ENCODE assay signal across 15 cellular contexts in the genomic region with DNA sequence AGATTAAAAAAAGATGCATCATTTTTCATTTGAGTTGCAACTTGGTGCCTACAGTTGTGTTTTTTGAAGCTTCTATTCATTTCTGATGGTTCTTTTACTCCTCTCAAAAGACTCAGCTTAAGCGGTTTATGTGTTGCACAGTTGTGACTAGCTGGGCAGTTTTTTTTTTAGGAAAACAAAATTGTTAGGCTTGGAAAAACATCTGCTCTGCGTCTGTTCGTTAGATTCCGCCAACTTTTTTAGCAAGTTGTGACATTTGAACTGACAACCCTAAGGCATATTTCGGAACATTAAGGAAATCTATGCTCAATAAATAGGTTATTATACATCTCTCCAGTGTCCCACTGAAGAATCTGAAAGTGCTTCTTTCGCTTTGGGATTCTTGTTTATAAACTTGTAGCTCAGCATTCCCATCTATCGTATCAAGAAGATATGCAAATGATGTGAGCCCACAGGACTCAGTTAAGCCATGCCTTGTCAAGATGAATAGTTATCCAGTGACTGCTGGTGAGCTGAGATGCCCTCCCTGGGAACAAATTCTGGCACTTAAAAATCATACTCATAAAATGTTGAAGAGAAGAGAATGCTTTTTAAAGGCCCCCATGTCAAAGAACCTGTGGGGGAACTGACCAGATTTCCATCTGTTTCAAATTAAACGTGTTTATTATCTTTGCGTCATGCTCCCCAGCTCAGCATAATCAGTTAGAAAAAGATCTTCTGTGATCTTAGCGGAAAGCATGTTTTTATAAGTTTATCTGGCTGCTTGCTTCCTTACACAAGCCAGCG.
DNase-seq lines count a peak whose midpoint lies in the region; FAIRE-seq and TF ChIP-seq lines count a peak whose summit lies in the region.
"Had no signal": no experiment of that assay in that cellular context is flagged by ENCODE, and none has a peak within 500 bp of the region (broad histone marks: within the 10 kb centered on the region; RNA-seq: fewer than 3 reads in every experiment).

No MANE protein-coding gene starts in this region.

- peak; percentile 37 for DNase-seq in AG20443 (ENCODE audit: low spot score)
- DNase-seq in SK-N-SH, result peak; percentile 40
- DNase-seq in foreskin melanocyte, result peak; percentile 7
- DNase-seq in H54 (ENCODE audit: insufficient read length, low spot score), result no peak
- no peak for DNase-seq in GM13977 (ENCODE audit: low spot score)
- DNase-seq in GM13976 (ENCODE audit: low spot score), result no peak
- DNase-seq in nephron progenitor cell, result no peak
- DNase-seq: CD4-positive, alpha-beta T cell; GF-D8; NCI-H2029 treated with DMSO at 0.1 percent for 48 hours; stimulated activated CD4-positive, alpha-beta T cell treated with anti-CD3 and anti-CD28 coated beads, Interleukin-4, amount 100 ng/mL, for 1 hour; WERI-Rb-1 had no signal

- H3K4me2 ChIP-seq in SK-N-SH (peak overlapping the region; percentile 1; the same call in 1 of the 2 replicates), skeletal muscle satellite cell (ENCODE audit: low read length) (peak overlapping the region; percentile 56)

- no peaks in the 10 kb centered on the region for H3K79me2 ChIP-seq in SK-N-SH (ENCODE audit: insufficient read depth)

- FAIRE-seq in H54 (lab: Jason Lieb, UNC), result no peak

- H3K9ac ChIP-seq in SK-N-SH, result no peak overlapping the region
- no peak overlapping the region for H3K9ac ChIP-seq in skeletal muscle satellite cell (ENCODE audit: low read depth, low read length)

- no peaks in the 10 kb centered on the region for H3K36me3 Mint-ChIP-seq in nephron progenitor cell (ENCODE audit: low read depth)
- H3K36me3 Mint-ChIP-seq: activated naive CD4-positive, alpha-beta T cell treated with anti-CD3 and anti-CD28 coated beads, Interleukin-2, amount 50 U/mL, for 72 hours had no signal

- no peaks in the 10 kb centered on the region for H3K9me2 ChIP-seq in SK-N-SH

- CTCF ChIA-PET in SK-N-SH (lab: Yijun Ruan, JAX), result interaction anchor here (0.8 to 2.0 kb wide), 3 partner anchors 10 to 22 kb away, joined by 3 to 6 read pairs (median 4); no protein-coding TSS in a partner anchor

- in situ Hi-C loops in GM13977 (cut with MboI; ENCODE audit: low pct_unique_long_range_greater_than_20kb, low sequenced_read_pairs, unreplicated experiment), result no loop called here
- in situ Hi-C loops in GM13976 (cut with MboI; ENCODE audit: low sequenced_read_pairs, unreplicated experiment), result no loop called here

- no peaks in the 10 kb centered on the region for H3K9me3 Mint-ChIP-seq in nephron progenitor cell
- H3K9me3 Mint-ChIP-seq: activated naive CD4-positive, alpha-beta T cell treated with anti-CD3 and anti-CD28 coated beads, Interleukin-2, amount 50 U/mL, for 72 hours; CD4-positive, alpha-beta T cell had no signal

- H3K4me3 ChIP-seq in SK-N-SH (ENCODE audit: low read depth in 2 of 2, low read length in 1 of 2) (no peak overlapping the region), skeletal muscle satellite cell (ENCODE audit: low read length) (peak overlapping the region; percentile 4)

- TF ChIP-seq EP300 in SK-N-SH (IDR thresholded peaks at IDR 0.05; ENCODE audit: borderline replicate concordance in 1 of 2, low read depth in 1 of 2, low read length in 1 of 2), result peak in 1 of 2 experiments; percentile 46; a peak in 1 of 4 replicates

- peaks cover 0 to 13% of the 10 kb centered on the region in 2 experiments; a peak in 2 of 4 replicates for H3K4me1 ChIP-seq in SK-N-SH (ENCODE audit: control insufficient read depth in 1 of 2, insufficient read depth in 2 of 2, low read depth in 1 of 2, low read length in 1 of 2)
- peaks cover 39% of the 10 kb centered on the region for H3K4me1 ChIP-seq in skeletal muscle satellite cell (ENCODE audit: control insufficient read depth, insufficient read depth, low read length)

- WGBS in SK-N-SH (ENCODE audit: low lambda C conversion rate), result 15% methylated on average over 11 of the region's 11 CpGs

- H3K4me3 Mint-ChIP-seq in nephron progenitor cell, result no peak overlapping the region
- H3K4me3 Mint-ChIP-seq: CD4-positive, alpha-beta T cell had no signal

- H3K27me3 ChIP-seq in SK-N-SH (ENCODE audit: insufficient read depth), result no peaks in the 10 kb centered on the region
- no peaks in the 10 kb centered on the region for H3K27me3 ChIP-seq in skeletal muscle satellite cell (ENCODE audit: control insufficient read depth, insufficient read depth, low read length)

- TF ChIP-seq CTCF in SK-N-SH (IDR thresholded peaks at IDR 0.05) (no peak), GM13977 (IDR thresholded peaks at IDR 0.05; ENCODE audit: extremely low read depth, insufficient read depth, missing control alignments) (no peak), GM13976 (IDR thresholded peaks at IDR 0.05; ENCODE audit: borderline replicate concordance, control extremely low read depth, extremely low read depth, insufficient read depth, missing control alignments) (no peak), nephron progenitor cell (IDR thresholded peaks at IDR 0.05) (no peak)

- H3K27ac ChIP-seq in SK-N-SH (ENCODE audit: low read depth in 2 of 2, low read length in 1 of 2), result no peak overlapping the region; a peak in 1 of 4 replicates
- H3K27ac ChIP-seq: WERI-Rb-1 had no signal

- H3K9me3 ChIP-seq in SK-N-SH (no peaks in the 10 kb centered on the region), skeletal muscle satellite cell (replicated peaks; ENCODE audit: low read length) (no peaks in the 10 kb centered on the region)

- no peak overlapping the region for H3K27ac Mint-ChIP-seq in nephron progenitor cell
- H3K27ac Mint-ChIP-seq: activated naive CD4-positive, alpha-beta T cell treated with anti-CD3 and anti-CD28 coated beads, Interleukin-2, amount 50 U/mL, for 72 hours; CD4-positive, alpha-beta T cell; progenitor cell of endocrine pancreas had no signal

- H3K4me1 Mint-ChIP-seq in nephron progenitor cell, result no peaks in the 10 kb centered on the region

- TF ChIP-seq RAD21 in SK-N-SH (IDR thresholded peaks at IDR 0.05; ENCODE audit: low read length), result no peak

- TF ChIP-seq POLR2A in H54 (IDR thresholded peaks at IDR 0.05; ENCODE audit: low read depth, low read length), result no peak

- POLR2A ChIA-PET in SK-N-SH (lab: Yijun Ruan, JAX), result no interaction called here

- H4K20me1 ChIP-seq in SK-N-SH (ENCODE audit: insufficient read depth), result no peaks in the 10 kb centered on the region

- H3K27me3 Mint-ChIP-seq in nephron progenitor cell (ENCODE audit: low read depth, poor library complexity), result peaks cover 16% of the 10 kb centered on the region

- H2AFZ ChIP-seq in SK-N-SH (ENCODE audit: low read depth), result no peak overlapping the region

- H3K36me3 ChIP-seq in SK-N-SH (replicated peaks in 1 of 2; ENCODE audit: control insufficient read depth in 1 of 2, insufficient read depth in 2 of 2, low read length in 1 of 2) (no peaks in the 10 kb centered on the region), skeletal muscle satellite cell (ENCODE audit: insufficient read depth, low read length) (no peaks in the 10 kb centered on the region)
- H3K36me3 ChIP-seq: WERI-Rb-1 had no signal

- H3F3A ChIP-seq in SK-N-SH (replicated peaks; ENCODE audit: insufficient read depth), result no peaks in the 10 kb centered on the region

TF ChIP-seq in SK-N-SH, 30 proteins besides CTCF, POLR2A, EP300 and RAD21:
- TF ChIP-seq CHD2 (IDR thresholded peaks at IDR 0.05; ENCODE audit: low read length, partially characterized antibody) (peak; percentile 38), RCOR1 (IDR thresholded peaks at IDR 0.05; ENCODE audit: low read length) (peak; percentile 60; the same call in 1 of the 2 replicates), GATA2 (CRISPR knock-in tag; IDR thresholded peaks at IDR 0.05) (peak; percentile 67), TAF1 (IDR thresholded peaks at IDR 0.05; ENCODE audit: borderline replicate concordance, low read depth, low read length) (no peak)

Comparison
In these comparisons a context has a peak if more than half of its experiments do, and no peak if none do; other contexts are left out.
1. DNase-seq: peak in AG20443 (single experiment), SK-N-SH (single experiment) and foreskin melanocyte (single experiment); none in H54 (single experiment), GM13977 (single experiment), GM13976 (single experiment) and nephron progenitor cell (single experiment).